18 cellular contexts compared by ENCODE assay signal in genomic region chr12:54611715-54612116, GRCh38. TPM values are rescaled to one million over a fixed set of nuclear protein-coding genes. Genes with fewer than 3 reads are reported as not detected.
DNase-seq lines count a peak whose midpoint lies in the region; ATAC-seq and TF ChIP-seq lines count a peak whose summit lies in the region.
"Had no signal": no experiment of that assay in that cellular context is flagged by ENCODE, and none has a peak within 500 bp of the region (broad histone marks: within the 10 kb centered on the region; RNA-seq: fewer than 3 reads in every experiment).

No MANE protein-coding gene starts in this region.

- H3K4me1 ChIP-seq in psoas muscle (no peaks in the 10 kb centered on the region), MM.1S (ENCODE audit: low read length) (no peaks in the 10 kb centered on the region)
- H3K4me1 ChIP-seq: A549 had no signal

- no peak for TF ChIP-seq RAD21 in Ishikawa (IDR thresholded peaks at IDR 0.05; ENCODE audit: low read depth)

- H3K36me3 Mint-ChIP-seq in activated T-helper 17 cell treated with anti-CD3 and anti-CD28 coated beads, Interleukin-2, amount 50 U/mL, for 72 hours (ENCODE audit: low read depth) = no peaks in the 10 kb centered on the region
- H3K36me3 Mint-ChIP-seq: CD14-positive monocyte; CD8-positive, alpha-beta T cell had no signal

- H3F3A ChIP-seq in MM.1S (ENCODE audit: insufficient read depth, low read length) = no peaks in the 10 kb centered on the region

- WGBS in psoas muscle, 3 donors = 38 to 59% (median 54%) methylated on average over 3 of the region's 3 CpGs

- H3K4me2 ChIP-seq in MM.1S (ENCODE audit: low read depth, low read length) = no peak overlapping the region
- H3K4me2 ChIP-seq: A549 had no signal

- no peak overlapping the region for H3K27ac Mint-ChIP-seq in activated T-helper 17 cell treated with anti-CD3 and anti-CD28 coated beads, Interleukin-2, amount 50 U/mL, for 72 hours
- H3K27ac Mint-ChIP-seq: CD14-positive monocyte; CD8-positive, alpha-beta T cell had no signal

- H4K20me1 ChIP-seq in MM.1S (ENCODE audit: insufficient read depth, low read length) = no peaks in the 10 kb centered on the region

- intact Hi-C loops in psoas muscle (cut with DNase I) = no loop called here

- ATAC-seq in left lobe of liver = no peak
- peak in 3 of 4 donors; percentile 31 to 46 (median 35) for ATAC-seq in psoas muscle
- no peak for ATAC-seq in activated T-helper 17 cell treated with anti-CD3 and anti-CD28 coated beads, Interleukin-2, amount 50 U/mL, for 72 hours (replicated peaks)
- no peak for ATAC-seq in GM21825 (IDR thresholded peaks at IDR 0.05; ENCODE audit: unreplicated experiment)
- ATAC-seq: A549; CD8-positive, alpha-beta T cell; HCT116 had no signal

- peaks cover 0 to 3% (median 0%) of the 10 kb centered on the region in 3 donors for H3K27me3 ChIP-seq in psoas muscle (ENCODE audit: insufficient read depth in 3 of 3, low read length in 2 of 3)
- H3K27me3 ChIP-seq in MM.1S (replicated peaks; ENCODE audit: insufficient read depth, low read length) = no peaks in the 10 kb centered on the region

- no peak overlapping the region for H3K9ac ChIP-seq in MM.1S (ENCODE audit: low read length)

- H3K27ac ChIP-seq in coronary artery (no peak overlapping the region), psoas muscle (no peak overlapping the region), MM.1S (ENCODE audit: low read length) (no peak overlapping the region)
- H3K27ac ChIP-seq: A549 had no signal

- TF ChIP-seq EP300 in Ishikawa (IDR thresholded peaks at IDR 0.05; ENCODE audit: borderline replicate concordance) = peak; percentile 53; the same call in 1 of the 2 replicates

- DNase-seq in coronary artery (ENCODE audit: low spot score) = peak; percentile 22
- peak; percentile 27 for DNase-seq in left lobe of liver (ENCODE audit: low spot score)
- no peak for DNase-seq in psoas muscle
- DNase-seq in MM.1S = no peak
- no peak for DNase-seq in NCI-H510A treated with DMSO at 0.1 percent for 48 hours (lab: John Stamatoyannopoulos, UW)
- DNase-seq: CD8-positive, alpha-beta T cell; COR-L47; DND-41; GDM1 had no signal

- H3K36me3 ChIP-seq in psoas muscle (ENCODE audit: insufficient read depth in 1 of 2, low read depth in 1 of 2) = no peaks in the 10 kb centered on the region
- H3K36me3 ChIP-seq in MM.1S (replicated peaks; ENCODE audit: insufficient read depth, low read length) = no peaks in the 10 kb centered on the region

- H3K4me3 ChIP-seq in coronary artery (no peak overlapping the region), psoas muscle (no peak overlapping the region), MM.1S (ENCODE audit: low read length) (no peak overlapping the region)
- H3K4me3 ChIP-seq: A549 had no signal

- no peaks in the 10 kb centered on the region for H3K9me3 Mint-ChIP-seq in activated T-helper 17 cell treated with anti-CD3 and anti-CD28 coated beads, Interleukin-2, amount 50 U/mL, for 72 hours
- H3K9me3 Mint-ChIP-seq: CD14-positive monocyte; CD8-positive, alpha-beta T cell had no signal

- H3K4me3 Mint-ChIP-seq in activated T-helper 17 cell treated with anti-CD3 and anti-CD28 coated beads, Interleukin-2, amount 50 U/mL, for 72 hours = no peak overlapping the region
- H3K4me3 Mint-ChIP-seq: CD14-positive monocyte; CD8-positive, alpha-beta T cell had no signal

- H3K27me3 Mint-ChIP-seq in activated T-helper 17 cell treated with anti-CD3 and anti-CD28 coated beads, Interleukin-2, amount 50 U/mL, for 72 hours = peaks cover 40% of the 10 kb centered on the region

- no peak for TF ChIP-seq CTCF in coronary artery (IDR thresholded peaks at IDR 0.05)
- no peak for TF ChIP-seq CTCF in psoas muscle (IDR thresholded peaks at IDR 0.05)
- TF ChIP-seq CTCF in MM.1S (IDR thresholded peaks at IDR 0.05; ENCODE audit: low read length) = no peak

- H3K9me2 ChIP-seq in MM.1S (replicated peaks; ENCODE audit: insufficient read depth, low read length) = no peaks in the 10 kb centered on the region

- H3K79me2 ChIP-seq in MM.1S (ENCODE audit: low read length) = no peaks in the 10 kb centered on the region

- no peak overlapping the region for H2AFZ ChIP-seq in MM.1S (ENCODE audit: low read length)

- H3K9me3 ChIP-seq in psoas muscle (no peaks in the 10 kb centered on the region), MM.1S (replicated peaks; ENCODE audit: insufficient read depth, low read length) (no peaks in the 10 kb centered on the region)
- H3K9me3 ChIP-seq: A549 had no signal

- H3K4me1 Mint-ChIP-seq in activated T-helper 17 cell treated with anti-CD3 and anti-CD28 coated beads, Interleukin-2, amount 50 U/mL, for 72 hours = no peaks in the 10 kb centered on the region

TF ChIP-seq in Ishikawa, 13 proteins besides CTCF, POLR2A, EP300 and RAD21:
- TF ChIP-seq NFIC (IDR thresholded peaks at IDR 0.05) = 0 out of 2 replicates have a peak, but pooled peaks have one; percentile 12
- TF ChIP-seq MAX (IDR thresholded peaks at IDR 0.05) = no peak
- no peak for TF ChIP-seq TAF1 (IDR thresholded peaks at IDR 0.05; ENCODE audit: low read depth)
- TF ChIP-seq CREB1 (IDR thresholded peaks at IDR 0.05; ENCODE audit: low read depth) = no peak

RNA-seq across cellular contexts. Expression of gene LACRT, which starts 23.0 kb away (rescaled TPM):
- total RNA-seq in left lobe of liver (not detected), psoas muscle (not detected)
- not detected for polyA plus RNA-seq in psoas muscle
- not detected for total RNA-seq in activated T-helper 17 cell treated with anti-CD3 and anti-CD28 coated beads, Interleukin-2, amount 50 U/mL, for 72 hours
- total RNA-seq: CD8-positive, alpha-beta T cell; H4; HT-29 had no signal
- polyA plus RNA-seq: A549, BJ, CD14-positive monocyte had no signal

RNA-seq across cellular contexts. Expression of gene PPP1R1A, which starts 23.3 kb away (rescaled TPM):
- total RNA-seq in left lobe of liver = 60.9 TPM
- 100 to 1,000 TPM in 3 of 4 donors, 10 to 100 TPM in 1; 93.7 to 360 (median 247) TPM for total RNA-seq in psoas muscle
- 100 to 1,000 TPM; 187 to 265 (median 203) TPM for polyA plus RNA-seq in psoas muscle
- total RNA-seq in activated T-helper 17 cell treated with anti-CD3 and anti-CD28 coated beads, Interleukin-2, amount 50 U/mL, for 72 hours = not detected
- total RNA-seq: CD8-positive, alpha-beta T cell; HT-29 had no signal
- polyA plus RNA-seq: BJ, CD14-positive monocyte had no signal

RNA-seq across cellular contexts. Expression of gene DCD, which starts 36.4 kb away (rescaled TPM):
- total RNA-seq in left lobe of liver (not detected), psoas muscle (not detected)
- not detected for polyA plus RNA-seq in psoas muscle
- total RNA-seq in activated T-helper 17 cell treated with anti-CD3 and anti-CD28 coated beads, Interleukin-2, amount 50 U/mL, for 72 hours = not detected
- total RNA-seq: CD8-positive, alpha-beta T cell; H4; HT-29 had no signal
- polyA plus RNA-seq: A549, BJ, CD14-positive monocyte had no signal

Comparison
In these comparisons a context has a peak if more than half of its experiments do, and no peak if none do; other contexts are left out.
1. DNase-seq: peak in coronary artery (single experiment) and left lobe of liver (single experiment); none in psoas muscle (0 of 2), MM.1S (single experiment) and NCI-H510A treated with DMSO at 0.1 percent for 48 hours (single experiment).
2. ATAC-seq: peak in psoas muscle (3 of 4); none in left lobe of liver (single experiment), activated T-helper 17 cell treated with anti-CD3 and anti-CD28 coated beads, Interleukin-2, amount 50 U/mL, for 72 hours (single experiment) and GM21825 (single experiment).
3. RNA of gene PPP1R1A, which starts 23.3 kb away (total RNA-seq): 93.7 to 360 TPM in psoas muscle and 60.9 TPM in left lobe of liver (single experiment); not detected in activated T-helper 17 cell treated with anti-CD3 and anti-CD28 coated beads, Interleukin-2, amount 50 U/mL, for 72 hours; every median in the first group is over 10 times any median in the second.